ENCODE assay signal across 16 cellular contexts in the genomic region with DNA sequence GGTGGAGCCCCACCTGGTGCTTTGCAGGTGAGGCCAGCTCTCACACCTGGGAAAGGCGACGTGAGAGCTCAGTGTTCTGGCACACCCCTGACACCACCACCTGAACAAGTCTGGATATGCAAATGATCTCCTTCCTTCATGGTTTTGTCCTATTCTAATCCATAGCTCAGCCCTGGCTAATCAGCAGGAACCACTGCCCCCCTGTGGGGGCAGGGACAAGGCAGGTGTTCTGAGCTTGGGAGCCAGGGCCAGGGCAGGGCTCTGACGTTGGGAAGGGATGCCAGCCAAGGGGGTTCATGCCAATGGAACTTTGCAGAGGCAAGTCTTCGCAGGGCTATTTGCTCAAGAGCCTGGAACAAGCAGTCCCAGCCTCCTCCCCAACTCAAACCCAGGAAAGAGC.
A peak's percentile ranks its signal among the peaks of the same experiment; 100 is the strongest.
DNase-seq lines count a peak whose midpoint lies in the region; ATAC-seq, FAIRE-seq and TF ChIP-seq lines count a peak whose summit lies in the region.
"Had no signal": no experiment of that assay in that cellular context is flagged by ENCODE, and none has a peak within 500 bp of the region (broad histone marks: within the 10 kb centered on the region; RNA-seq: fewer than 3 reads in every experiment).

No MANE protein-coding gene starts in this region.

- TF ChIP-seq CTCF in kidney (IDR thresholded peaks at IDR 0.05; ENCODE audit: borderline replicate concordance, extremely low read depth, insufficient read depth), result no peak

- peak; percentile 32 for DNase-seq in COLO668 (lab: John Stamatoyannopoulos, UW; ENCODE audit: unreplicated experiment)
- DNase-seq in DMS79 treated with DMSO at 0.1 percent for 48 hours (lab: John Stamatoyannopoulos, UW), result peak; percentile 84
- peak; percentile 43 for DNase-seq in NCI-H774 (lab: John Stamatoyannopoulos, UW)
- peak; percentile 41 for DNase-seq in iPS-NIHi11 (ENCODE audit: low spot score)
- no peak for DNase-seq in mucosa of gallbladder (ENCODE audit: low spot score)
- DNase-seq in kidney, result no peak
- DNase-seq: left cardiac atrium; stimulated activated CD4-positive, alpha-beta T cell treated with anti-CD3 and anti-CD28 coated beads, Interleukin-4, amount 100 ng/mL, for 4 hours had no signal

- no peak for FAIRE-seq in kidney (lab: Jason Lieb, UNC)

- H3K9me3 ChIP-seq in kidney (ENCODE audit: control insufficient read depth in 1 of 2, low read length in 2 of 2), result no peaks in the 10 kb centered on the region
- H3K9me3 ChIP-seq: BLaER1 had no signal

- intact Hi-C loops in kidney (cut with DNase I), result no loop called here

- H3K36me3 ChIP-seq in kidney (ENCODE audit: control insufficient read depth in 1 of 2, insufficient read depth in 2 of 2, low read length in 2 of 2), result no peaks in the 10 kb centered on the region
- H3K36me3 ChIP-seq: BLaER1, cardiac muscle cell had no signal

- ATAC-seq in GM19351 (IDR thresholded peaks at IDR 0.05; ENCODE audit: unreplicated experiment), result no peak
- ATAC-seq in GM18873 (IDR thresholded peaks at IDR 0.05; ENCODE audit: low FRiP score, unreplicated experiment), result no peak
- ATAC-seq: activated naive CD4-positive, alpha-beta T cell treated with anti-CD3 and anti-CD28 coated beads, Interleukin-2, amount 50 U/mL, for 72 hours; left cardiac atrium; natural killer cell treated with Interleukin-12 subunit alpha and Interleukin-12 subunit beta and Interleukin-15 and Interleukin-18, amount 100 ng/mL, for 72 hours; sciatic nerve; stimulated activated memory B cell treated with anti-CD40 and anti-IgM and Interleukin-4, amounts not matched to agents 10 μg/mL and 1 μg/mL and 100 μg/mL, for 72 hours had no signal

- H3K4me1 ChIP-seq in kidney (ENCODE audit: control insufficient read depth in 1 of 2, insufficient read depth in 1 of 2, low read depth in 1 of 2, low read length in 2 of 2), result no peaks in the 10 kb centered on the region

- no peak overlapping the region for H3K4me3 ChIP-seq in kidney (ENCODE audit: low read length in 2 of 2)
- H3K4me3 ChIP-seq: BLaER1, cardiac muscle cell had no signal

- H3K9ac ChIP-seq in kidney (ENCODE audit: low read length in 2 of 2), result no peak overlapping the region
- H3K9ac ChIP-seq: BLaER1 had no signal

- H3K27ac ChIP-seq in kidney (ENCODE audit: low read depth in 2 of 2, low read length in 2 of 2), result no peak overlapping the region
- H3K27ac ChIP-seq: BLaER1, cardiac muscle cell had no signal

Comparison
In these comparisons a context has a peak if more than half of its experiments do, and no peak if none do; other contexts are left out.
1. DNase-seq: peak in COLO668 (single experiment), DMS79 treated with DMSO at 0.1 percent for 48 hours (single experiment), NCI-H774 (single experiment) and iPS-NIHi11 (single experiment); none in mucosa of gallbladder (single experiment) and kidney (single experiment).